Comparison of ENCODE assay signal across 8 cellular contexts in genomic region chr1:203504400-203505250, GRCh38. TPM values are rescaled to one million over a fixed set of nuclear protein-coding genes. Genes with fewer than 3 reads are reported as not detected.
DNase-seq lines count a peak whose midpoint lies in the region; ATAC-seq and TF ChIP-seq lines count a peak whose summit lies in the region.

No MANE protein-coding gene starts in this region.

- H3K4me3 ChIP-seq in GM12875 (ENCODE audit: low read depth, low read length) (no peak overlapping the region), right cardiac atrium (ENCODE audit: low read length) (no peak overlapping the region), retinal pigment epithelial cell (ENCODE audit: low read length) (no peak overlapping the region)

- TF ChIP-seq CTCF in GM12875 (IDR thresholded peaks at IDR 0.05; ENCODE audit: borderline replicate concordance, insufficient read depth, low read depth, low read length) (peak; percentile 73), retinal pigment epithelial cell (conservative IDR thresholded peaks at IDR 0.05; ENCODE audit: low read depth, low read length) (peak; percentile 66)

- peak; percentile 44 to 61 for ATAC-seq in right cardiac atrium
- ATAC-seq in HG02852 (IDR thresholded peaks at IDR 0.05; ENCODE audit: unreplicated experiment) = no peak
- no peak for ATAC-seq in HG03159 (IDR thresholded peaks at IDR 0.05; ENCODE audit: unreplicated experiment)

- H3K9me3 ChIP-seq in right cardiac atrium (ENCODE audit: control insufficient read depth, low read length) = no peaks in the 10 kb centered on the region

- no peaks in the 10 kb centered on the region for H3K27me3 ChIP-seq in right cardiac atrium (ENCODE audit: control insufficient read depth, insufficient read depth)

- intact Hi-C loops in right cardiac atrium (cut with DNase I) = loop anchor here (2.0 to 10.0 kb wide), 7 partner anchors 93 to 198 kb away; partner anchors contain the start of gene ATP2B4 (in 3 of the 4)

- DNase-seq in NCI-H1930 (lab: John Stamatoyannopoulos, UW) = peak; percentile 67 to 71
- DNase-seq in T-helper 22 cell (ENCODE audit: low read depth) = peak; percentile 29
- DNase-seq in anterior cingulate cortex (lab: John Stamatoyannopoulos, UW) = peak in 54 of 58 donors; percentile 15 to 86 (median 54)
- peak; percentile 80 to 93 (median 85) for DNase-seq in right cardiac atrium
- DNase-seq in retinal pigment epithelial cell (ENCODE audit: low read depth) = no peak

- H3K4me1 ChIP-seq in right cardiac atrium (ENCODE audit: control insufficient read depth, insufficient read depth, low read length) = peaks cover 15% of the 10 kb centered on the region

- 32% methylated on average over 12 of the region's 12 CpGs for whole genome bisulfite sequencing in right cardiac atrium

- H3K27ac ChIP-seq in right cardiac atrium (ENCODE audit: low read length) = no peak overlapping the region

RNA-seq across cellular contexts. Expression of gene OPTC, which starts 10.7 kb away (rescaled TPM):
- total RNA-seq in right cardiac atrium = not detected
- not detected for polyA plus RNA-seq in right cardiac atrium

RNA-seq across cellular contexts. Expression of gene PRELP, which starts 29.0 kb away (rescaled TPM):
- total RNA-seq in right cardiac atrium = 100 to 1,000 TPM in 1 of 4 donors, 10 to 100 TPM in 3; 43.9 to 109 (median 67.4) TPM
- polyA plus RNA-seq in right cardiac atrium = 61.9 TPM

Comparison
In these comparisons a context has a peak if more than half of its experiments do, and no peak if none do; other contexts are left out.
1. ATAC-seq: peak in right cardiac atrium (2 of 2); none in HG02852 (single experiment) and HG03159 (single experiment).